ENCODE assay signal across 23 cellular contexts in genomic region chr12:90428881-90429280, GRCh38.
"Had no signal": no experiment of that assay in that cellular context is flagged by ENCODE, and none has a peak within 500 bp of the region (broad histone marks: within the 10 kb centered on the region; RNA-seq: fewer than 3 reads in every experiment).

No MANE protein-coding gene starts in this region.

- H3K27ac ChIP-seq: left ventricle myocardium inferior, neutrophil, right lobe of liver, transverse colon had no signal

- H3K4me3 ChIP-seq: gastrocnemius medialis, left ventricle myocardium inferior, lung, right lobe of liver, testis, transverse colon had no signal

- H3K4me1 Mint-ChIP-seq: activated CD8-positive, alpha-beta memory T cell treated with anti-CD3 and anti-CD28 coated beads, Interleukin-2, amount 10 ng/mL, durations not matched to agents 7 days and 5 days; nephron; stimulated activated naive B cell treated with anti-CD40 and anti-IgM and Interleukin-4, amounts not matched to agents 10 μg/mL and 1 μg/mL and 100 μg/mL, for 72 hours; T-helper 17 cell had no signal

- H3K36me3 Mint-ChIP-seq: activated CD8-positive, alpha-beta memory T cell treated with anti-CD3 and anti-CD28 coated beads, Interleukin-2, amount 10 ng/mL, durations not matched to agents 7 days and 5 days; activated naive CD4-positive, alpha-beta T cell treated with anti-CD3 and anti-CD28 coated beads, Interleukin-2, amount 50 U/mL, for 72 hours; stimulated activated naive B cell treated with anti-CD40 and anti-IgM and Interleukin-4, amounts not matched to agents 10 μg/mL and 1 μg/mL and 100 μg/mL, for 72 hours had no signal

- H3K36me3 ChIP-seq: gastrocnemius medialis, left ventricle myocardium inferior, neutrophil, right lobe of liver, transverse colon had no signal

- H3K27me3 ChIP-seq: gastrocnemius medialis, neutrophil, right lobe of liver, testis, transverse colon had no signal

- H3K27ac Mint-ChIP-seq: activated CD8-positive, alpha-beta memory T cell treated with anti-CD3 and anti-CD28 coated beads, Interleukin-2, amount 10 ng/mL, durations not matched to agents 7 days and 5 days; activated CD8-positive, alpha-beta T cell treated with anti-CD3 and anti-CD28 coated beads, Interleukin-2, amount 10 ng/mL, durations not matched to agents 7 days and 5 days; activated naive CD4-positive, alpha-beta T cell treated with anti-CD3 and anti-CD28 coated beads, Interleukin-2, amount 50 U/mL, for 72 hours; activated T-cell treated with anti-CD3 and anti-CD28 coated beads, Interleukin-2, amount 50 U/mL, for 72 hours; nephron; stimulated activated naive B cell treated with anti-CD40 and anti-IgM and Interleukin-4, amounts not matched to agents 10 μg/mL and 1 μg/mL and 100 μg/mL, for 72 hours; T-helper 17 cell had no signal

- ATAC-seq: activated CD8-positive, alpha-beta memory T cell treated with anti-CD3 and anti-CD28 coated beads, Interleukin-2, amount 10 ng/mL, durations not matched to agents 7 days and 5 days; activated CD8-positive, alpha-beta T cell treated with anti-CD3 and anti-CD28 coated beads, Interleukin-2, amount 10 ng/mL, durations not matched to agents 7 days and 5 days; activated naive CD4-positive, alpha-beta T cell treated with anti-CD3 and anti-CD28 coated beads, Interleukin-2, amount 50 U/mL, for 72 hours; activated T-cell treated with anti-CD3 and anti-CD28 coated beads, Interleukin-2, amount 50 U/mL, for 72 hours; right lobe of liver; T-helper 17 cell had no signal

- H3K27me3 Mint-ChIP-seq: activated CD8-positive, alpha-beta memory T cell treated with anti-CD3 and anti-CD28 coated beads, Interleukin-2, amount 10 ng/mL, durations not matched to agents 7 days and 5 days had no signal

- H3K4me3 Mint-ChIP-seq: activated CD8-positive, alpha-beta memory T cell treated with anti-CD3 and anti-CD28 coated beads, Interleukin-2, amount 10 ng/mL, durations not matched to agents 7 days and 5 days; activated CD8-positive, alpha-beta T cell treated with anti-CD3 and anti-CD28 coated beads, Interleukin-2, amount 10 ng/mL, durations not matched to agents 7 days and 5 days; activated T-cell treated with anti-CD3 and anti-CD28 coated beads, Interleukin-2, amount 50 U/mL, for 72 hours; nephron; stimulated activated naive B cell treated with anti-CD40 and anti-IgM and Interleukin-4, amounts not matched to agents 10 μg/mL and 1 μg/mL and 100 μg/mL, for 72 hours; T-helper 17 cell had no signal

- H3K9me3 Mint-ChIP-seq: activated T-cell treated with anti-CD3 and anti-CD28 coated beads, Interleukin-2, amount 50 U/mL, for 72 hours; stimulated activated naive B cell treated with anti-CD40 and anti-IgM and Interleukin-4, amounts not matched to agents 10 μg/mL and 1 μg/mL and 100 μg/mL, for 72 hours had no signal

- H3K9me3 ChIP-seq: gastrocnemius medialis, neutrophil, right lobe of liver, testis, transverse colon had no signal

- DNase-seq: activated CD4-positive, alpha-beta T cell treated with anti-CD3 and anti-CD28 coated beads for 1 hour; activated CD8-positive, alpha-beta memory T cell treated with anti-CD3 and anti-CD28 coated beads, Interleukin-2, amount 10 ng/mL, durations not matched to agents 7 days and 5 days; activated CD8-positive, alpha-beta T cell treated with anti-CD3 and anti-CD28 coated beads, Interleukin-2, amount 10 ng/mL, durations not matched to agents 7 days and 5 days; activated naive CD4-positive, alpha-beta T cell; activated T-cell treated with anti-CD3 and anti-CD28 coated beads for 4 hours; activated T-cell treated with anti-CD3 and anti-CD28 coated beads, Interleukin-2, amount 50 U/mL, for 72 hours; effector CD8-positive, alpha-beta T cell; glutamatergic neuron; islet precursor cell; left ventricle myocardium inferior; right lobe of liver; stimulated activated CD4-positive, alpha-beta T cell treated with anti-CD3 and anti-CD28 coated beads, Interleukin-12 subunit alpha, Interleukin-12 subunit beta, amount 100 ng/mL, for 4 hours; stimulated activated CD4-positive, alpha-beta T cell treated with anti-CD3 and anti-CD28 coated beads, Interleukin-4, amount 100 ng/mL, for 24 hours; stimulated activated naive B cell treated with anti-CD40 and anti-IgM and Interleukin-4, amounts not matched to agents 10 μg/mL and 1 μg/mL and 100 μg/mL, for 72 hours; T-helper 17 cell; T1000; transverse colon had no signal

- H3K4me1 ChIP-seq: gastrocnemius medialis, left ventricle myocardium inferior, right lobe of liver, transverse colon had no signal
